ENCODE assay signal across 10 cellular contexts in the genomic region with DNA sequence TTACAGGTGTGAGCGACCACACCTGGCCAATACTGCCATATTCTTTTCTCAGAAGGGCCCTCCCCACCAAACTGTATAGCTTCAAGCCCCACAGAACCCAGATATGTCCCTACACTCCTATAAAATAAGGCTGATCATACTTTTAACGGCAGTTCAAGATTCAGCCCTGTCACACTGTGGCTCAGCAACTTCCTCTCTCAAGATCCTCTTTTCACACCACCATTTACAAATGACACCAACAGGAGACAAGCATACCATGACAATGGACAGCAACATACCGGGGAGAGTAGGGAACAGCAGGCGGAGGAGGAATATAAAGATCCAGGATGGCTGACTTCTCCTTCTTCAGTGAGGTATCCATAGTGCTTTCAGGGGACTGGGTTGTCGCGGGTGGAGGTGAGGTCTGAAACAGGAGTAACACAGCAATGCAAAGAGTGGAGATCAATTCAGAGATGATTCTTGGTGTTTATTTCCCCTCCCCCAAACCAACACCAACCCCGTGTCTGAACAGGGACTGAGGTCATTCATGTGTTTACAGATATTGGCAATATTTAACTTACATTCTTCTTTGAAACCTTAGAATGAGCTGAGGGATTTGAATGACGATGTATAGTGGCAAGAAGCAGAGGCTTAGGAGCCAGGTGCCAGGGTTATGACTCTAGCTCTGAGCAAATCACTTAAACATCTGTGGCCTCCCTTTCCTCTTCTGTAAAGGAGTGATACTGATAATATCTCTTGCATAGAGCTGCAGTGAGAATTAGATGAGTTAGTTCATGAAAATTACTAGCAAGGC. TPM values are rescaled to one million over a fixed set of nuclear protein-coding genes. Genes with fewer than 3 reads are reported as not detected.
A peak's percentile ranks its signal among the peaks of the same experiment; 100 is the strongest.
DNase-seq lines count a peak whose midpoint lies in the region; ATAC-seq, FAIRE-seq and TF ChIP-seq lines count a peak whose summit lies in the region.
"Had no signal": no experiment of that assay in that cellular context is flagged by ENCODE, and none has a peak within 500 bp of the region (broad histone marks: within the 10 kb centered on the region; RNA-seq: fewer than 3 reads in every experiment).

No MANE protein-coding gene starts in this region.

- TF ChIP-seq POLR2A in IMR-90 (IDR thresholded peaks at IDR 0.05; ENCODE audit: low read depth, low read length), result no peak
- no peak for TF ChIP-seq POLR2A in GM12878 (IDR thresholded peaks at IDR 0.05; ENCODE audit: low read depth, low read length)

- peak overlapping the region; percentile 72; the same call in 1 of the 2 replicates for H3K23ac ChIP-seq in IMR-90 (ENCODE audit: low read depth, low read length)

- no peak overlapping the region for H3K4me3 Mint-ChIP-seq in naive thymus-derived CD8-positive, alpha-beta T cell
- no peak overlapping the region for H3K4me3 Mint-ChIP-seq in immature natural killer cell

- in situ Hi-C loops in IMR-90 (cut with MboI; ENCODE audit: low sequenced_read_pairs), result no loop called here
- in situ Hi-C loops in GM12878 (cut with MboI), result no loop called here

- peak overlapping the region; percentile 75 for H2BK20ac ChIP-seq in IMR-90 (ENCODE audit: low read depth, low read length)

- H3K79me2 ChIP-seq in SK-N-SH (ENCODE audit: insufficient read depth), result no peaks in the 10 kb centered on the region
- H3K79me2 ChIP-seq in GM12878 (ENCODE audit: control insufficient read depth, insufficient read depth, low read length), result no peaks in the 10 kb centered on the region

- H2BK15ac ChIP-seq in IMR-90 (ENCODE audit: low read depth, low read length), result peak overlapping the region; percentile 54; the same call in 1 of the 3 replicates

- H3K9me3 ChIP-seq in SK-N-SH, result no peaks in the 10 kb centered on the region
- H3K9me3 ChIP-seq in IMR-90 (ENCODE audit: control insufficient read depth, insufficient read depth, low read length), result no peaks in the 10 kb centered on the region
- H3K9me3 ChIP-seq in GM12878 (replicated peaks; ENCODE audit: control insufficient read depth, insufficient read depth, low read length), result no peaks in the 10 kb centered on the region; the same call in 2 of the 3 replicates
- H3K9me3 ChIP-seq in upper lobe of right lung, result no peaks in the 10 kb centered on the region

- no peaks in the 10 kb centered on the region for H3K9me2 ChIP-seq in SK-N-SH

- TF ChIP-seq RAD21 in SK-N-SH (IDR thresholded peaks at IDR 0.05; ENCODE audit: low read length) (no peak), IMR-90 (IDR thresholded peaks at IDR 0.05; ENCODE audit: low read length) (no peak), GM12878 (IDR thresholded peaks at IDR 0.05; ENCODE audit: insufficient read depth, low read depth, low read length) (no peak)

- peak overlapping the region; percentile 43 for H4K91ac ChIP-seq in IMR-90 (ENCODE audit: insufficient read depth, low read depth, low read length)

- H3K79me1 ChIP-seq in IMR-90 (ENCODE audit: low read depth in 1 of 2, low read length in 2 of 2), result peaks cover 0 to 14% of the 10 kb centered on the region in 2 experiments; a peak in 2 of 4 replicates

- no peak for TF ChIP-seq CTCF in SK-N-SH (IDR thresholded peaks at IDR 0.05)
- no peak for TF ChIP-seq CTCF in IMR-90 (conservative IDR thresholded peaks at IDR 0.05; ENCODE audit: low read depth, low read length)
- no peak for TF ChIP-seq CTCF in GM12878 (IDR thresholded peaks at IDR 0.05 in 2 of 3, conservative IDR thresholded peaks at IDR 0.05 in 1 of 3; ENCODE audit: control insufficient read depth in 2 of 3, extremely low read depth in 1 of 3, insufficient read depth in 1 of 3, low read depth in 3 of 3, low read length in 3 of 3)
- no peak for TF ChIP-seq CTCF in upper lobe of right lung (IDR thresholded peaks at IDR 0.05)

- H3K27ac ChIP-seq in SK-N-SH (ENCODE audit: low read depth in 2 of 2, low read length in 1 of 2), result peak overlapping the region in 1 of 2 experiments; percentile 24; a peak in 2 of 4 replicates
- H3K27ac ChIP-seq in IMR-90 (ENCODE audit: insufficient read depth, low read length), result peak overlapping the region; percentile 28; the same call in 1 of the 2 replicates
- no peak overlapping the region for H3K27ac ChIP-seq in GM12878 (ENCODE audit: control insufficient read depth, insufficient read depth)
- no peak overlapping the region for H3K27ac ChIP-seq in upper lobe of right lung

- no peaks in the 10 kb centered on the region for H3K36me3 Mint-ChIP-seq in naive thymus-derived CD8-positive, alpha-beta T cell
- H3K36me3 Mint-ChIP-seq in immature natural killer cell, result no peaks in the 10 kb centered on the region

- no peak overlapping the region for H3K4me3 ChIP-seq in SK-N-SH (ENCODE audit: low read depth in 2 of 2, low read length in 1 of 2)
- no peak overlapping the region for H3K4me3 ChIP-seq in IMR-90 (ENCODE audit: insufficient read depth, low read depth, low read length)
- H3K4me3 ChIP-seq in GM12878, result no peak overlapping the region
- no peak overlapping the region for H3K4me3 ChIP-seq in upper lobe of right lung

- H3K9me3 Mint-ChIP-seq in naive thymus-derived CD8-positive, alpha-beta T cell, result no peaks in the 10 kb centered on the region
- peaks cover 0 to 3% (median 0%) of the 10 kb centered on the region in 6 donors for H3K9me3 Mint-ChIP-seq in immature natural killer cell

- intact Hi-C loops in IMR-90 (cut with micrococcal nuclease), result loop anchor here (5.0 kb wide), 1 partner anchor 122 kb away; no protein-coding TSS in a partner anchor
- intact Hi-C loops in GM12878 (cut with micrococcal nuclease; ENCODE audit: unreplicated experiment), result no loop called here
- intact Hi-C loops in upper lobe of right lung (cut with DNase I), result no loop called here

- peaks cover 21% of the 10 kb centered on the region for H3F3A ChIP-seq in SK-N-SH (replicated peaks; ENCODE audit: insufficient read depth)

- no peaks in the 10 kb centered on the region for H4K20me1 ChIP-seq in SK-N-SH (ENCODE audit: insufficient read depth)
- H4K20me1 ChIP-seq in IMR-90 (ENCODE audit: insufficient read depth, low read length), result no peaks in the 10 kb centered on the region; the same call in 1 of the 2 replicates
- no peaks in the 10 kb centered on the region for H4K20me1 ChIP-seq in GM12878 (ENCODE audit: control insufficient read depth, insufficient read depth)

- peak overlapping the region; percentile 49 for H2BK5ac ChIP-seq in IMR-90 (ENCODE audit: low read depth, low read length, poor library complexity, severe bottlenecking)

- DNase-seq in SK-N-SH (no peak), IMR-90 (peak; percentile 89), GM12878 (ENCODE audit: low read depth, low spot score) (no peak), upper lobe of right lung (no peak), immature natural killer cell (no peak), AG08395 (ENCODE audit: low spot score) (no peak)
- DNase-seq in naive thymus-derived CD8-positive, alpha-beta T cell, result no peak
- DNase-seq: SHP77 had no signal

- H3K36me3 ChIP-seq in SK-N-SH (replicated peaks in 1 of 2; ENCODE audit: control insufficient read depth in 1 of 2, insufficient read depth in 2 of 2, low read length in 1 of 2) (peaks cover 6 to 14% of the 10 kb centered on the region in 2 experiments), IMR-90 (ENCODE audit: control insufficient read depth, insufficient read depth, low read length) (peaks cover 25% of the 10 kb centered on the region), GM12878 (ENCODE audit: control insufficient read depth in 2 of 2, insufficient read depth in 2 of 2, low read length in 1 of 2) (no peaks in the 10 kb centered on the region), upper lobe of right lung (no peaks in the 10 kb centered on the region)

- no peak overlapping the region for H3K27ac Mint-ChIP-seq in naive thymus-derived CD8-positive, alpha-beta T cell
- no peak overlapping the region for H3K27ac Mint-ChIP-seq in immature natural killer cell

- TF ChIP-seq EP300 in SK-N-SH (IDR thresholded peaks at IDR 0.05; ENCODE audit: borderline replicate concordance in 1 of 2, low read depth in 1 of 2, low read length in 1 of 2) (peak in 1 of 2 experiments; percentile 58; a peak in 1 of 4 replicates), GM12878 (IDR thresholded peaks at IDR 0.05; ENCODE audit: borderline replicate concordance in 1 of 2, control insufficient read depth in 1 of 2, low read depth in 2 of 2, low read length in 2 of 2) (no peak)

- H3K27me3 Mint-ChIP-seq in naive thymus-derived CD8-positive, alpha-beta T cell, result peaks cover 0 to 8% (median 3%) of the 10 kb centered on the region in 5 donors
- peaks cover 0 to 7% (median 3%) of the 10 kb centered on the region in 3 donors for H3K27me3 Mint-ChIP-seq in immature natural killer cell (ENCODE audit: low read depth in 3 of 3)

- H2AK9ac ChIP-seq in IMR-90 (replicated peaks; ENCODE audit: low read depth, low read length, poor library complexity), result no peak overlapping the region

- dilution Hi-C loops in IMR-90 (cut with HindIII; ENCODE audit: low sequenced_read_pairs, unreplicated experiment), result no loop called here

- H3K9ac ChIP-seq in SK-N-SH (no peak overlapping the region), IMR-90 (ENCODE audit: low read depth, low read length) (no peak overlapping the region), GM12878 (ENCODE audit: control insufficient read depth, insufficient read depth, low read length) (no peak overlapping the region)

- H3K4me1 ChIP-seq in SK-N-SH (ENCODE audit: control insufficient read depth in 1 of 2, insufficient read depth in 2 of 2, low read depth in 1 of 2, low read length in 1 of 2) (peaks cover 2 to 25% of the 10 kb centered on the region in 2 experiments; a peak in 3 of 4 replicates), IMR-90 (ENCODE audit: control insufficient read depth, insufficient read depth, low read length) (peaks cover 12% of the 10 kb centered on the region), GM12878 (ENCODE audit: control insufficient read depth, insufficient read depth, low read length) (no peaks in the 10 kb centered on the region), upper lobe of right lung (peaks cover 20% of the 10 kb centered on the region)

- peak overlapping the region; percentile 69 for H3K4ac ChIP-seq in IMR-90 (ENCODE audit: low read depth, low read length)

- no peak for ATAC-seq in SK-N-SH treated with all-trans-retinoic acid at 6 μM for 48 hours
- peak; percentile 21; the same call in 1 of the 2 replicates for ATAC-seq in IMR-90 (ENCODE audit: low read depth)
- ATAC-seq in GM12878, result peak; percentile 42
- ATAC-seq in upper lobe of right lung, result peak; percentile 70
- ATAC-seq in naive thymus-derived CD8-positive, alpha-beta T cell, result no peak

- 78% methylated on average over 8 of the region's 8 CpGs for WGBS in SK-N-SH (ENCODE audit: low lambda C conversion rate)
- 100% methylated on average over 1 of the region's 8 CpGs; no CpG with 5 or more reads in 1 of the 2 experiments for WGBS in IMR-90 (ENCODE audit: extremely low coverage in 2 of 2, insufficient read length in 1 of 2), 2 experiments
- WGBS in GM12878 (ENCODE audit: insufficient coverage, insufficient replicate concordance, low lambda C conversion rate, missing lambda C conversion rate), result 49% methylated on average over 8 of the region's 8 CpGs

- no peak overlapping the region for H3K4me2 ChIP-seq in SK-N-SH
- H3K4me2 ChIP-seq in IMR-90 (ENCODE audit: low read depth, low read length), result no peak overlapping the region
- H3K4me2 ChIP-seq in GM12878 (ENCODE audit: control insufficient read depth, insufficient read depth), result no peak overlapping the region

- RAD21 ChIA-PET in GM12878 (lab: Charles Lee; ENCODE audit: unreplicated experiment), result no interaction called here

- H2AK5ac ChIP-seq in IMR-90 (ENCODE audit: low read depth, low read length), result peak overlapping the region; percentile 63

- H4K5ac ChIP-seq in IMR-90 (ENCODE audit: low read depth, low read length), result peak overlapping the region; percentile 2; the same call in 1 of the 2 replicates

- FAIRE-seq in GM12878 (lab: Jason Lieb, UNC), result no peak

- no peak overlapping the region; the same call in 1 of the 2 replicates for H3K18ac ChIP-seq in IMR-90 (ENCODE audit: low read depth, low read length)

- peak overlapping the region; percentile 36; the same call in 1 of the 2 replicates for H2BK120ac ChIP-seq in IMR-90 (ENCODE audit: low read depth, low read length)

- POLR2A ChIA-PET in SK-N-SH (lab: Yijun Ruan, JAX), result no interaction called here
- POLR2A ChIA-PET in IMR-90 (lab: Charles Lee; ENCODE audit: unreplicated experiment), result interaction anchor here (0.6 kb wide), 1 partner anchor 261 kb away, joined by 4 read pairs; no protein-coding TSS in a partner anchor
- POLR2A ChIA-PET in GM12878 (lab: Charles Lee), result no interaction called here
- POLR2A ChIA-PET in naive thymus-derived CD8-positive, alpha-beta T cell (lab: Charles Lee), result no interaction called here

- no peaks in the 10 kb centered on the region for H3K4me1 Mint-ChIP-seq in naive thymus-derived CD8-positive, alpha-beta T cell
- no peaks in the 10 kb centered on the region for H3K4me1 Mint-ChIP-seq in immature natural killer cell

- H3K27me3 ChIP-seq in SK-N-SH (ENCODE audit: insufficient read depth) (no peaks in the 10 kb centered on the region), IMR-90 (ENCODE audit: control insufficient read depth, insufficient read depth, low read length) (no peaks in the 10 kb centered on the region), GM12878 (replicated peaks in 1 of 2; ENCODE audit: control insufficient read depth in 2 of 2, insufficient read depth in 2 of 2, low read length in 1 of 2) (no peaks in the 10 kb centered on the region; a peak in 2 of 4 replicates), upper lobe of right lung (no peaks in the 10 kb centered on the region)

- H3K14ac ChIP-seq in IMR-90 (replicated peaks; ENCODE audit: low read depth, low read length), result 0 out of 2 replicates have a peak overlapping the region, but pooled peaks have one; percentile 8

- BruUV-seq in IMR-90 (replicated peaks; lab: Mats Ljungman, UMichigan) (no TSS peak), GM12878 (replicated peaks; lab: Mats Ljungman, UMichigan) (no TSS peak)

- H4K8ac ChIP-seq in IMR-90 (ENCODE audit: low read depth in 2 of 2, low read length in 2 of 2), result peak overlapping the region in 1 of 2 experiments; percentile 29; a peak in 2 of 4 replicates

- H2AFZ ChIP-seq in SK-N-SH (ENCODE audit: low read depth) (no peak overlapping the region), IMR-90 (replicated peaks; ENCODE audit: low read length, poor library complexity) (no peak overlapping the region), GM12878 (ENCODE audit: control insufficient read depth, low read depth, low read length) (no peak overlapping the region)

- CTCF ChIA-PET in SK-N-SH (lab: Yijun Ruan, JAX) (interaction anchor here (0.7 to 1.0 kb wide), 2 partner anchors 32 to 247 kb away, joined by 3 to 4 read pairs; no protein-coding TSS in a partner anchor), IMR-90 (lab: Yijun Ruan, JAX) (interaction anchor here (0.6 kb wide), 1 partner anchor 229 kb away, joined by 3 read pairs; no protein-coding TSS in a partner anchor), GM12878 (lab: Yijun Ruan, JAX) (no interaction called here)

- H3K9me1 ChIP-seq in IMR-90 (ENCODE audit: insufficient read depth, low read length), result peaks cover 9% of the 10 kb centered on the region; the same call in 1 of the 2 replicates

- no peak overlapping the region for H3K56ac ChIP-seq in IMR-90 (ENCODE audit: extremely low read depth, insufficient read depth, low read length)

- SMC1A ChIA-PET in GM12878 (lab: Charles Lee; ENCODE audit: uncharacterized antibody, unreplicated experiment), result no interaction called here

RNA-seq across cellular contexts. Expression of a gene that starts 57.6 kb away (rescaled TPM):
- polyA plus RNA-seq in SK-N-SH (2012; rRNA removed) (not detected in 2 replicates), IMR-90 (2012; rRNA removed) (0.03 and 0.07 TPM in 2 replicates), GM12878 (2011; rRNA removed) (137 and 214 TPM in 2 replicates), GM12878 (2014; fragmentation: Illumina TruSeq; extraction: Trizol) (4.4 and 6.9 TPM in 2 replicates), GM12878 (2014; fragmentation: Nextera tagmentation; extraction: Ambion mirVana) (1 to 10 TPM; 1.3 to 2.7 TPM), GM12878 (2014; rRNA removed) (3.2 and 3.9 TPM in 2 replicates), GM12878 (2016; fragmentation: Nextera tagmentation; extraction: Ambion mirVana) (1 to 10 TPM; 1.4 to 2.1 TPM), immature natural killer cell (10 to 100 TPM; 31.2 to 54.3 (median 35.2) TPM)
- 0.01 and 0.06 TPM in 2 replicates for polyA plus RNA-seq in SK-N-SH (2012; cell fraction: cytosol; rRNA removed)
- 0.01 TPM in 2 replicates for polyA plus RNA-seq in SK-N-SH (2012; cell fraction: nucleus; rRNA removed)
- total RNA-seq in IMR-90 (2012; rRNA removed) (under 0.01 TPM in 2 replicates), GM12878 (2014; rRNA removed) (6.4 and 7.2 TPM in 2 replicates), GM12878 (2014; rRNA removed; fragmentation: Illumina TruSeq; extraction: Trizol) (6.6 and 7.1 TPM in 2 replicates), GM12878 (2021) (4.9 and 6.8 TPM in 2 replicates), upper lobe of right lung (8.8 TPM)
- not detected in 2 replicates for polyA plus RNA-seq in IMR-90 (2012; cell fraction: cytosol; rRNA removed)
- 0.02 and 0.14 TPM in 2 replicates for polyA plus RNA-seq in IMR-90 (2012; cell fraction: nucleus; rRNA removed; ENCODE audit: low replicate concordance)
- total RNA-seq in GM12878 (2013; cell fraction: nucleolus; rRNA removed), result 37.2 and 45.4 TPM in 2 replicates
- 2.9 TPM for polyA plus RNA-seq in GM12878 (2011; ENCODE audit: low read depth)
- 69.1 and 79.9 TPM in 2 replicates for polyA plus RNA-seq in GM12878 (2011; cell fraction: cytosol; rRNA removed)
- 75.6 and 84.1 TPM in 2 replicates for polyA plus RNA-seq in GM12878 (2011; cell fraction: nucleus; rRNA removed)
- 2.5 and 8.6 TPM in 2 replicates for polyA plus RNA-seq in GM12878 (2012)
- 301 and 346 TPM in 2 replicates for polyA minus RNA-seq in GM12878 (2011; rRNA and poly(A)+ RNA removed)
- 106 and 127 TPM in 2 replicates for polyA minus RNA-seq in GM12878 (2011; cell fraction: cytosol; rRNA and poly(A)+ RNA removed)
- 128 and 135 TPM in 2 replicates for polyA minus RNA-seq in GM12878 (2011; cell fraction: nucleus; rRNA and poly(A)+ RNA removed)
- 100 to 1,000 TPM in 1 of 2 experiments, 10 to 100 TPM in 1; 98.8 to 102 TPM for total RNA-seq in naive thymus-derived CD8-positive, alpha-beta T cell
- 10 to 100 TPM; 80.9 to 91.7 (median 83.4) TPM for polyA plus RNA-seq in naive thymus-derived CD8-positive, alpha-beta T cell
- total RNA-seq: chondrocyte had no signal

Comparison
In these comparisons a context has a peak if more than half of its experiments do, and no peak if none do; other contexts are left out.
1. ATAC-seq: peak in IMR-90 (single experiment), GM12878 (single experiment) and upper lobe of right lung (single experiment); none in SK-N-SH treated with all-trans-retinoic acid at 6 μM for 48 hours (single experiment) and naive thymus-derived CD8-positive, alpha-beta T cell (0 of 2).